In genomic region chr10:75398238-75398629, GRCh38 we compare ENCODE assay signal across 11 cellular contexts. TPM values are rescaled to one million over a fixed set of nuclear protein-coding genes. Genes with fewer than 3 reads are reported as not detected.
DNase-seq lines count a peak whose midpoint lies in the region; ATAC-seq and TF ChIP-seq lines count a peak whose summit lies in the region.
"Had no signal": no experiment of that assay in that cellular context is flagged by ENCODE, and none has a peak within 500 bp of the region (broad histone marks: within the 10 kb centered on the region; RNA-seq: fewer than 3 reads in every experiment).

No MANE protein-coding gene starts in this region.

- no peak for TF ChIP-seq CTCF in cardiac muscle cell (IDR thresholded peaks at IDR 0.05; ENCODE audit: low read depth, low read length)
- TF ChIP-seq CTCF in epithelial cell of esophagus (IDR thresholded peaks at IDR 0.05; ENCODE audit: insufficient read depth, low read depth, low read length, missing control alignments) = no peak
- no peak for TF ChIP-seq CTCF in natural killer cell (IDR thresholded peaks at IDR 0.05)

- WGBS in urinary bladder = 51% methylated on average over 9 of the region's 9 CpGs

- peaks cover 28 to 43% of the 10 kb centered on the region in 2 donors for H3K27me3 Mint-ChIP-seq in natural killer cell (ENCODE audit: low read depth in 2 of 2)

- intact Hi-C loops in Right ventricle myocardium superior (cut with DNase I) (loop anchor here (5.0 to 10.0 kb wide), 4 partner anchors 517 to 1607 kb away; no protein-coding TSS in a partner anchor), natural killer cell (cut with micrococcal nuclease) (no loop called here)

- peak overlapping the region; percentile 97 for H3K4me3 ChIP-seq in cardiac muscle cell
- peak overlapping the region; percentile 96 for H3K4me3 ChIP-seq in epithelial cell of esophagus (ENCODE audit: low read length)
- H3K4me3 ChIP-seq in urinary bladder (ENCODE audit: low read depth, low read length) = peak overlapping the region; percentile 79

- H3K4me1 ChIP-seq in cardiac muscle cell (ENCODE audit: low read depth) (no peaks in the 10 kb centered on the region), urinary bladder (ENCODE audit: insufficient read depth) (no peaks in the 10 kb centered on the region)

- no peaks in the 10 kb centered on the region for H3K9me3 Mint-ChIP-seq in natural killer cell
- H3K9me3 Mint-ChIP-seq: activated naive CD8-positive, alpha-beta T cell treated with anti-CD3 and anti-CD28 coated beads for 36 hours had no signal

- DNase-seq in cardiac muscle cell (ENCODE audit: low read depth in 1 of 2, low spot score in 1 of 2) = no peak
- DNase-seq in Right ventricle myocardium superior = no peak
- peak; percentile 16 for DNase-seq in epithelial cell of esophagus (ENCODE audit: low read depth)
- no peak for DNase-seq in natural killer cell
- DNase-seq in C1 segment of cervical spinal cord (lab: John Stamatoyannopoulos, UW) = no peak
- DNase-seq: activated naive CD8-positive, alpha-beta T cell treated with anti-CD3 and anti-CD28 coated beads for 36 hours; stimulated activated naive CD8-positive, alpha-beta T cell treated with anti-CD3 and anti-CD28 coated beads, Interleukin-15, Interleukin-2, amounts not matched to agents 100 U/mL and 50 U/mL, for 24 hours had no signal

- H3K27ac Mint-ChIP-seq in natural killer cell = no peak overlapping the region
- H3K27ac Mint-ChIP-seq: activated naive CD8-positive, alpha-beta T cell treated with anti-CD3 and anti-CD28 coated beads for 36 hours had no signal

- H3K36me3 ChIP-seq in cardiac muscle cell (peaks cover 6% of the 10 kb centered on the region), urinary bladder (ENCODE audit: insufficient read depth) (peaks cover 8% of the 10 kb centered on the region)

- peaks cover 14 to 34% of the 10 kb centered on the region in 2 donors for H3K4me1 Mint-ChIP-seq in natural killer cell

- peaks cover 55% of the 10 kb centered on the region for H3K27me3 ChIP-seq in cardiac muscle cell

- H3K9me3 ChIP-seq in cardiac muscle cell (ENCODE audit: low read depth) = no peaks in the 10 kb centered on the region

- no peak for ATAC-seq in Right ventricle myocardium superior (ENCODE audit: poor library complexity)
- no peak for ATAC-seq in natural killer cell
- no peak for ATAC-seq in GM21737 (IDR thresholded peaks at IDR 0.05; ENCODE audit: unreplicated experiment)
- ATAC-seq in HG03565 (IDR thresholded peaks at IDR 0.05; ENCODE audit: unreplicated experiment) = no peak
- ATAC-seq: stimulated activated naive CD8-positive, alpha-beta T cell treated with anti-CD3 and anti-CD28 coated beads, Interleukin-15, Interleukin-2, amounts not matched to agents 100 U/mL and 50 U/mL, for 24 hours had no signal

- peak overlapping the region; percentile 96 for H3K27ac ChIP-seq in cardiac muscle cell
- peak overlapping the region; percentile 4 for H3K27ac ChIP-seq in urinary bladder (ENCODE audit: low read depth)

- peak overlapping the region; percentile 13 for H3K4me3 Mint-ChIP-seq in natural killer cell
- H3K4me3 Mint-ChIP-seq: activated naive CD8-positive, alpha-beta T cell treated with anti-CD3 and anti-CD28 coated beads for 36 hours had no signal

- no peaks in the 10 kb centered on the region for H3K36me3 Mint-ChIP-seq in natural killer cell
- H3K36me3 Mint-ChIP-seq: activated naive CD8-positive, alpha-beta T cell treated with anti-CD3 and anti-CD28 coated beads for 36 hours had no signal

RNA-seq across cellular contexts. Expression of gene ZNF503, which starts 3.3 kb away (rescaled TPM):
- 110 and 124 TPM in 2 replicates for total RNA-seq in cardiac muscle cell
- polyA plus RNA-seq in cardiac muscle cell = 37.3 and 41.8 TPM in 2 replicates
- total RNA-seq in Right ventricle myocardium superior = 6.8 TPM
- 1 to 10 TPM in 1 of 3 donors, under 1 TPM in 2; 0.27 to 1.2 (median 0.73) TPM for total RNA-seq in natural killer cell
- total RNA-seq in urinary bladder = 12.1 TPM
- 31.1 TPM for polyA plus RNA-seq in urinary bladder

RNA-seq across cellular contexts. Expression of gene LRMDA, which starts 33.2 kb away (rescaled TPM):
- 3.0 and 6.2 TPM in 2 replicates for total RNA-seq in cardiac muscle cell
- polyA plus RNA-seq in cardiac muscle cell = 11.7 and 29.3 TPM in 2 replicates
- total RNA-seq in Right ventricle myocardium superior = 26.3 TPM
- 1 to 10 TPM; 1.4 to 2.4 (median 2.1) TPM for total RNA-seq in natural killer cell
- 17.7 TPM for total RNA-seq in urinary bladder
- 7.9 TPM for polyA plus RNA-seq in urinary bladder
- total RNA-seq: A172; activated naive CD8-positive, alpha-beta T cell treated with anti-CD3 and anti-CD28 coated beads for 36 hours had no signal
